In genomic region chr12:53190108-53190729, GRCh38 we compare ENCODE assay signal across 1 cellular context.
TF ChIP-seq lines count a peak whose summit lies in the region.

No MANE protein-coding gene starts in this region.

TF ChIP-seq in H1, 55 proteins besides CTCF, POLR2A, EP300 and RAD21:
- TF ChIP-seq ZNF274 (IDR thresholded peaks at IDR 0.05; ENCODE audit: borderline replicate concordance, extremely low read depth, low read length) (no peak), RXRA (IDR thresholded peaks at IDR 0.05; ENCODE audit: insufficient read depth, low read depth, low read length) (no peak), SRF (IDR thresholded peaks at IDR 0.05; ENCODE audit: low read depth, low read length) (no peak), CHD7 (IDR thresholded peaks at IDR 0.05; ENCODE audit: insufficient replicate concordance, low read length) (no peak), CBX5 (IDR thresholded peaks at IDR 0.05; ENCODE audit: low read depth, low read length) (no peak), HDAC6 (IDR thresholded peaks at IDR 0.05; ENCODE audit: low read depth, low read length) (no peak), SIX5 (IDR thresholded peaks at IDR 0.05; ENCODE audit: low read depth, low read length) (no peak), KDM1A (IDR thresholded peaks at IDR 0.05; ENCODE audit: borderline replicate concordance, low read length) (no peak), HDAC2 (IDR thresholded peaks at IDR 0.05; ENCODE audit: borderline replicate concordance in 1 of 2, low read depth in 2 of 2, low read length in 2 of 2) (no peak), TBP (IDR thresholded peaks at IDR 0.05; ENCODE audit: low read depth, low read length) (peak; percentile 70; the same call in 1 of the 2 replicates), SIN3A (conservative IDR thresholded peaks at IDR 0.05 in 1 of 2, IDR thresholded peaks at IDR 0.05 in 1 of 2; ENCODE audit: low read depth in 1 of 2, low read length in 2 of 2) (no peak; a peak in 1 of 4 replicates), CEBPB (IDR thresholded peaks at IDR 0.05; ENCODE audit: low read depth, low read length) (no peak), YY1 (IDR thresholded peaks at IDR 0.05; ENCODE audit: low read depth, low read length) (no peak), GABPA (IDR thresholded peaks at IDR 0.05; ENCODE audit: borderline replicate concordance, insufficient read depth, low read length) (peak; percentile 45; the same call in 1 of the 2 replicates), NANOG (IDR thresholded peaks at IDR 0.05; ENCODE audit: insufficient read depth, low read depth, low read length, poor library complexity, severe bottlenecking) (no peak), CTBP2 (IDR thresholded peaks at IDR 0.05; ENCODE audit: borderline replicate concordance, insufficient read depth, insufficient read length, low read length) (no peak), TCF12 (IDR thresholded peaks at IDR 0.05; ENCODE audit: low read depth, low read length) (no peak), E2F6 (IDR thresholded peaks at IDR 0.05) (0 out of 2 replicates have a peak, but pooled peaks have one; percentile 20), SUZ12 (IDR thresholded peaks at IDR 0.05; ENCODE audit: low read length) (no peak), CHD1 (IDR thresholded peaks at IDR 0.05; ENCODE audit: low read depth, low read length) (no peak), SP1 (IDR thresholded peaks at IDR 0.05; ENCODE audit: low read depth, low read length) (no peak), SIRT6 (IDR thresholded peaks at IDR 0.05; ENCODE audit: low read length) (no peak), POU5F1 (IDR thresholded peaks at IDR 0.05; ENCODE audit: low read depth, low read length) (no peak), USF2 (IDR thresholded peaks at IDR 0.05; ENCODE audit: low read length) (no peak), RFX5 (IDR thresholded peaks at IDR 0.05; ENCODE audit: borderline replicate concordance, low read depth, low read length) (no peak), BACH1 (IDR thresholded peaks at IDR 0.05; ENCODE audit: low read length) (0 out of 2 replicates have a peak, but pooled peaks have one; percentile 7), KDM5A (IDR thresholded peaks at IDR 0.05; ENCODE audit: low read length) (no peak), CHD2 (IDR thresholded peaks at IDR 0.05; ENCODE audit: low read length) (no peak), JUN (IDR thresholded peaks at IDR 0.05; ENCODE audit: low read depth, low read length) (no peak), FOSL1 (IDR thresholded peaks at IDR 0.05; ENCODE audit: insufficient read depth, low read depth, low read length) (no peak), JUND (IDR thresholded peaks at IDR 0.05; ENCODE audit: low read length) (peak; percentile 74), SP2 (IDR thresholded peaks at IDR 0.05; ENCODE audit: low read length) (no peak), ATF2 (IDR thresholded peaks at IDR 0.05; ENCODE audit: low read length) (no peak), RNF2 (IDR thresholded peaks at IDR 0.05; ENCODE audit: borderline replicate concordance, low read depth, low read length, missing control alignments, poor library complexity, severe bottlenecking) (no peak), MAFK (IDR thresholded peaks at IDR 0.05; ENCODE audit: low read depth, low read length) (no peak), EZH2 (IDR thresholded peaks at IDR 0.05; ENCODE audit: low read depth, low read length, severe bottlenecking) (no peak), SAP30 (IDR thresholded peaks at IDR 0.05; ENCODE audit: insufficient read depth, insufficient replicate concordance, low read length) (no peak)
- TF ChIP-seq, protein P1, sequence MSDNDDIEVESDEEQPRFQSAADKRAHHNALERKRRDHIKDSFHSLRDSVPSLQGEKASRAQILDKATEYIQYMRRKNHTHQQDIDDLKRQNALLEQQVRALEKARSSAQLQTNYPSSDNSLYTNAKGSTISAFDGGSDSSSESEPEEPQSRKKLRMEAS (IDR thresholded peaks at IDR 0.05), result peak; percentile 33; the same call in 1 of the 2 replicates
